Comparison of ENCODE assay signal across 2 cellular contexts in the genomic region with DNA sequence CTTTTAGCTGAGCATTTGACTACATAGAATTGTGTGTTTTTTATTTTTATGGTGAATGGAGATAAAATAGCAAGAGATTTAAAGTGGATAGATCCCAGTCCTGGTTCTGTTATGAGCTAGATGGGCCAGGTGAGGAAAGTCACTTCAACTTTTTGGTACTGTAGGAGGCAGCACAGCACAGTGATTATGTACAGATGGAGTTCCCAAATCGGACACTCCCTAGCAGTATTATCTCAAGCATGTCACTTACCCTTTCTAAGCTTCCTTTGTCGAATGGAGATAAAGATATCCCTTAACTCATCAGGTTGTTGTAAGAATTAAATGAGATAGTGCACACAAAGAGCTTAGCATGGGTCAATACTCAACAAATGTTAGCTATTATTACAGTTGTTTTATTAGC.
TF ChIP-seq lines count a peak whose summit lies in the region.

No MANE protein-coding gene starts in this region.

TF ChIP-seq in SK-N-SH, 30 proteins besides CTCF, POLR2A, EP300 and RAD21 (continued from another document):
- TF ChIP-seq, protein P1, sequence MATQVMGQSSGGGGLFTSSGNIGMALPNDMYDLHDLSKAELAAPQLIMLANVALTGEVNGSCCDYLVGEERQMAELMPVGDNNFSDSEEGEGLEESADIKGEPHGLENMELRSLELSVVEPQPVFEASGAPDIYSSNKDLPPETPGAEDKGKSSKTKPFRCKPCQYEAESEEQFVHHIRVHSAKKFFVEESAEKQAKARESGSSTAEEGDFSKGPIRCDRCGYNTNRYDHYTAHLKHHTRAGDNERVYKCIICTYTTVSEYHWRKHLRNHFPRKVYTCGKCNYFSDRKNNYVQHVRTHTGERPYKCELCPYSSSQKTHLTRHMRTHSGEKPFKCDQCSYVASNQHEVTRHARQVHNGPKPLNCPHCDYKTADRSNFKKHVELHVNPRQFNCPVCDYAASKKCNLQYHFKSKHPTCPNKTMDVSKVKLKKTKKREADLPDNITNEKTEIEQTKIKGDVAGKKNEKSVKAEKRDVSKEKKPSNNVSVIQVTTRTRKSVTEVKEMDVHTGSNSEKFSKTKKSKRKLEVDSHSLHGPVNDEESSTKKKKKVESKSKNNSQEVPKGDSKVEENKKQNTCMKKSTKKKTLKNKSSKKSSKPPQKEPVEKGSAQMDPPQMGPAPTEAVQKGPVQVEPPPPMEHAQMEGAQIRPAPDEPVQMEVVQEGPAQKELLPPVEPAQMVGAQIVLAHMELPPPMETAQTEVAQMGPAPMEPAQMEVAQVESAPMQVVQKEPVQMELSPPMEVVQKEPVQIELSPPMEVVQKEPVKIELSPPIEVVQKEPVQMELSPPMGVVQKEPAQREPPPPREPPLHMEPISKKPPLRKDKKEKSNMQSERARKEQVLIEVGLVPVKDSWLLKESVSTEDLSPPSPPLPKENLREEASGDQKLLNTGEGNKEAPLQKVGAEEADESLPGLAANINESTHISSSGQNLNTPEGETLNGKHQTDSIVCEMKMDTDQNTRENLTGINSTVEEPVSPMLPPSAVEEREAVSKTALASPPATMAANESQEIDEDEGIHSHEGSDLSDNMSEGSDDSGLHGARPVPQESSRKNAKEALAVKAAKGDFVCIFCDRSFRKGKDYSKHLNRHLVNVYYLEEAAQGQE (IDR thresholded peaks at IDR 0.05; ENCODE audit: low read depth, low read length), result no peak
- TF ChIP-seq, protein P2, sequence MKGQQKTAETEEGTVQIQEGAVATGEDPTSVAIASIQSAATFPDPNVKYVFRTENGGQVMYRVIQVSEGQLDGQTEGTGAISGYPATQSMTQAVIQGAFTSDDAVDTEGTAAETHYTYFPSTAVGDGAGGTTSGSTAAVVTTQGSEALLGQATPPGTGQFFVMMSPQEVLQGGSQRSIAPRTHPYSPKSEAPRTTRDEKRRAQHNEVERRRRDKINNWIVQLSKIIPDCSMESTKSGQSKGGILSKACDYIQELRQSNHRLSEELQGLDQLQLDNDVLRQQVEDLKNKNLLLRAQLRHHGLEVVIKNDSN (IDR thresholded peaks at IDR 0.05; ENCODE audit: borderline replicate concordance, low read depth), result no peak
- TF ChIP-seq RCOR1 (IDR thresholded peaks at IDR 0.05; ENCODE audit: low read length) (no peak), RFX5 (IDR thresholded peaks at IDR 0.05; ENCODE audit: low read length) (no peak), TAF1 (IDR thresholded peaks at IDR 0.05; ENCODE audit: borderline replicate concordance, low read depth, low read length) (no peak), GATA2 (CRISPR knock-in tag; IDR thresholded peaks at IDR 0.05) (no peak), ZBTB33 (IDR thresholded peaks at IDR 0.05; ENCODE audit: borderline replicate concordance, low read depth) (no peak)
- TF ChIP-seq, protein P3, sequence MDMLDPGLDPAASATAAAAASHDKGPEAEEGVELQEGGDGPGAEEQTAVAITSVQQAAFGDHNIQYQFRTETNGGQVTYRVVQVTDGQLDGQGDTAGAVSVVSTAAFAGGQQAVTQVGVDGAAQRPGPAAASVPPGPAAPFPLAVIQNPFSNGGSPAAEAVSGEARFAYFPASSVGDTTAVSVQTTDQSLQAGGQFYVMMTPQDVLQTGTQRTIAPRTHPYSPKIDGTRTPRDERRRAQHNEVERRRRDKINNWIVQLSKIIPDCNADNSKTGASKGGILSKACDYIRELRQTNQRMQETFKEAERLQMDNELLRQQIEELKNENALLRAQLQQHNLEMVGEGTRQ (IDR thresholded peaks at IDR 0.05; ENCODE audit: borderline replicate concordance, low read depth, low read length), result no peak
TF ChIP-seq in SK-N-SH: peak in this region for 0.

TF ChIP-seq in SK-N-SH treated with all-trans-retinoic acid at 6 μM for 48 hours, 23 proteins besides CTCF, POLR2A, EP300 and RAD21 (continued from another document):
- TF ChIP-seq PATZ1 (CRISPR knock-in tag; IDR thresholded peaks at IDR 0.05; ENCODE audit: borderline replicate concordance) (no peak), OSR1 (CRISPR knock-in tag; IDR thresholded peaks at IDR 0.05) (no peak), ZFP30 (CRISPR knock-in tag; IDR thresholded peaks at IDR 0.05) (no peak), GLIS3 (CRISPR knock-in tag; IDR thresholded peaks at IDR 0.05) (no peak)
